32 cellular contexts compared by ENCODE assay signal in the genomic region with DNA sequence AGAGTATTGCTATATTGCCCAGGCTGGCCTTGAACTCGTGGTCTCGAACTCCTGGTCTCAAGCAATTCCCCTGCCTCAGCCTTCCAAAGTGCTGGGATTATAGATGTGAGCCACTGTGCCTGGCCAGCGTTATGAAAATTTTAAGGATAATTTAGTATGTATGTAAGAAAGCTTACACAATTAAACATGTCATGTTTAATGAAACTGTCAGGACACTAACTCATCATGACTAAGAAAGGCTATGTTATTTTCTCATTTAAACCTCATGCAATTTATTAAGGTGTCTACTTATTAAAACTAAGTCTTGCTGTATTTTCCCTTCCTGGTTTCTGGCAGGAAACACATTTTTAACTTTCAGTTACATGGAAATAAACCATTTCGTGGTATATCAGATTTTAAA.
"Had no signal": no experiment of that assay in that cellular context is flagged by ENCODE, and none has a peak within 500 bp of the region (broad histone marks: within the 10 kb centered on the region; RNA-seq: fewer than 3 reads in every experiment).

No MANE protein-coding gene starts in this region.

- ATAC-seq: activated CD4-positive, alpha-beta T cell treated with anti-CD3 and anti-CD28 coated beads for 36 hours; activated CD8-positive, alpha-beta memory T cell treated with anti-CD3 and anti-CD28 coated beads, Interleukin-2, amount 10 ng/mL, durations not matched to agents 7 days and 5 days; activated CD8-positive, alpha-beta T cell treated with anti-CD3 and anti-CD28 coated beads, Interleukin-2, amount 10 ng/mL, durations not matched to agents 7 days and 5 days; activated naive CD8-positive, alpha-beta T cell treated with anti-CD3 and anti-CD28 coated beads, Interleukin-2, amount 50 U/mL, for 24 hours; body of pancreas; esophagus mucosa; foreskin keratinocyte; gastrocnemius medialis had no signal

- H3K27ac Mint-ChIP-seq: activated CD4-positive, alpha-beta memory T cell treated with anti-CD3 and anti-CD28 coated beads for 36 hours; activated CD4-positive, alpha-beta T cell treated with anti-CD3 and anti-CD28 coated beads for 36 hours; activated CD4-positive, alpha-beta T cell treated with anti-CD3 and anti-CD28 coated beads, Interleukin-2, amount 10 ng/mL, durations not matched to agents 24 days and 14 days; activated CD8-positive, alpha-beta memory T cell treated with anti-CD3 and anti-CD28 coated beads, Interleukin-2, amount 10 ng/mL, durations not matched to agents 7 days and 5 days; activated CD8-positive, alpha-beta T cell treated with anti-CD3 and anti-CD28 coated beads, Interleukin-2, amount 10 ng/mL, durations not matched to agents 7 days and 5 days; activated naive CD4-positive, alpha-beta T cell treated with anti-CD3 and anti-CD28 coated beads for 36 hours; activated naive CD4-positive, alpha-beta T cell treated with anti-CD3 and anti-CD28 coated beads, Interleukin-2, amount 50 U/mL, for 24 hours; activated naive CD8-positive, alpha-beta T cell treated with anti-CD3 and anti-CD28 coated beads for 36 hours; activated naive CD8-positive, alpha-beta T cell treated with anti-CD3 and anti-CD28 coated beads, Interleukin-2, amount 50 U/mL, for 24 hours; activated T-helper 1 cell treated with anti-CD3 and anti-CD28 coated beads, Interleukin-12 subunit alpha, Interleukin-12 subunit beta, Interleukin-2, Interleukin-4 antibody, amounts not matched to agents 30 ng/mL and 10 ng/mL and 1 ng/mL, durations not matched to agents 14 hours and 24 hours and 36 hours; activated T-helper 2 cell treated with anti-CD3 and anti-CD28 coated beads, Interferon-gamma antibody, Interleukin-2, Interleukin-4, amounts not matched to agents 10 μg/mL and 5 μg/mL and 100 μg/mL, durations not matched to agents 14 hours and 24 hours and 36 hours; dendritic cell treated with granulocyte-macrophage colony-stimulating factor and Interleukin-4, amounts not matched to agents 40 ng/mL and 50 ng/mL, for 4 days; endodermal cell had no signal

- H3K27ac ChIP-seq: adrenal gland, body of pancreas, coronary artery, dorsolateral prefrontal cortex, foreskin keratinocyte, gastrocnemius medialis had no signal

- H3K36me3 Mint-ChIP-seq: activated CD4-positive, alpha-beta memory T cell treated with anti-CD3 and anti-CD28 coated beads for 36 hours; activated CD8-positive, alpha-beta memory T cell treated with anti-CD3 and anti-CD28 coated beads, Interleukin-2, amount 10 ng/mL, durations not matched to agents 7 days and 5 days; activated naive CD4-positive, alpha-beta T cell treated with anti-CD3 and anti-CD28 coated beads, Interleukin-2, amount 50 U/mL, for 24 hours; activated naive CD8-positive, alpha-beta T cell treated with anti-CD3 and anti-CD28 coated beads for 36 hours had no signal

- DNase-seq: activated CD4-positive, alpha-beta memory T cell treated with anti-CD3 and anti-CD28 coated beads for 36 hours; activated CD4-positive, alpha-beta T cell treated with anti-CD3 and anti-CD28 coated beads for 36 hours; activated CD4-positive, alpha-beta T cell treated with anti-CD3 and anti-CD28 coated beads, Interleukin-2, amount 10 ng/mL, durations not matched to agents 24 days and 14 days; activated CD4-positive, CD25-positive, alpha-beta regulatory T cell; activated CD4-positive, CD25-positive, alpha-beta regulatory T cell treated with anti-CD3 and anti-CD28 coated beads, Interleukin-2, amount 50 U/mL, for 72 hours; activated CD8-positive, alpha-beta memory T cell treated with anti-CD3 and anti-CD28 coated beads, Interleukin-2, amount 10 ng/mL, durations not matched to agents 7 days and 5 days; activated CD8-positive, alpha-beta memory T cell treated with anti-CD3 and anti-CD28 coated beads, Interleukin-2, amount 50 U/mL, for 4 hours; activated CD8-positive, alpha-beta T cell treated with anti-CD3 and anti-CD28 coated beads, Interleukin-2, amount 10 ng/mL, durations not matched to agents 7 days and 5 days; activated effector memory CD4-positive, alpha-beta T cell treated with anti-CD3 and anti-CD28 coated beads, Interleukin-2, amount 50 U/mL, for 16 hours; activated naive CD4-positive, alpha-beta T cell treated with anti-CD3 and anti-CD28 coated beads for 36 hours; activated naive CD8-positive, alpha-beta T cell treated with anti-CD3 and anti-CD28 coated beads for 36 hours; activated naive CD8-positive, alpha-beta T cell treated with anti-CD3 and anti-CD28 coated beads, Interleukin-2, amount 50 U/mL, for 24 hours; activated T-cell treated with anti-CD3 and anti-CD28 coated beads, Interleukin-2, amount 50 U/mL, for 1 hour; activated T-cell treated with anti-CD3 and anti-CD28 coated beads, Interleukin-2, amount 50 U/mL, for 48 hours; adrenal gland; amygdala; aorta; body of pancreas; central memory CD4-positive, alpha-beta T cell; cerebellar nuclear complex; dorsolateral prefrontal cortex; effector memory CD4-positive, alpha-beta T cell; endodermal cell; foreskin keratinocyte; gastrocnemius medialis; T-helper 2 cell had no signal

- H3K4me3 Mint-ChIP-seq: activated CD4-positive, alpha-beta memory T cell treated with anti-CD3 and anti-CD28 coated beads for 36 hours; activated CD4-positive, alpha-beta T cell treated with anti-CD3 and anti-CD28 coated beads for 36 hours; activated CD4-positive, alpha-beta T cell treated with anti-CD3 and anti-CD28 coated beads, Interleukin-2, amount 10 ng/mL, durations not matched to agents 24 days and 14 days; activated CD8-positive, alpha-beta memory T cell treated with anti-CD3 and anti-CD28 coated beads, Interleukin-2, amount 10 ng/mL, durations not matched to agents 7 days and 5 days; activated CD8-positive, alpha-beta T cell treated with anti-CD3 and anti-CD28 coated beads, Interleukin-2, amount 10 ng/mL, durations not matched to agents 7 days and 5 days; activated naive CD4-positive, alpha-beta T cell treated with anti-CD3 and anti-CD28 coated beads for 36 hours; activated naive CD4-positive, alpha-beta T cell treated with anti-CD3 and anti-CD28 coated beads, Interleukin-2, amount 50 U/mL, for 24 hours; activated naive CD8-positive, alpha-beta T cell treated with anti-CD3 and anti-CD28 coated beads for 36 hours; activated naive CD8-positive, alpha-beta T cell treated with anti-CD3 and anti-CD28 coated beads, Interleukin-2, amount 50 U/mL, for 24 hours; activated T-helper 1 cell treated with anti-CD3 and anti-CD28 coated beads, Interleukin-12 subunit alpha, Interleukin-12 subunit beta, Interleukin-2, Interleukin-4 antibody, amounts not matched to agents 30 ng/mL and 10 ng/mL and 1 ng/mL, durations not matched to agents 14 hours and 24 hours and 36 hours; dendritic cell treated with granulocyte-macrophage colony-stimulating factor and Interleukin-4, amounts not matched to agents 40 ng/mL and 50 ng/mL, for 4 days; endodermal cell had no signal

- H3K4me1 ChIP-seq: adrenal gland, body of pancreas, foreskin keratinocyte, gastrocnemius medialis had no signal

- H3K9me3 ChIP-seq: adrenal gland, body of pancreas, gastrocnemius medialis had no signal

- H3K27me3 Mint-ChIP-seq: activated naive CD4-positive, alpha-beta T cell treated with anti-CD3 and anti-CD28 coated beads, Interleukin-2, amount 50 U/mL, for 24 hours had no signal

- H3K36me3 ChIP-seq: adrenal gland, gastrocnemius medialis had no signal

- H3K4me1 Mint-ChIP-seq: activated CD4-positive, alpha-beta T cell treated with anti-CD3 and anti-CD28 coated beads for 36 hours; activated CD4-positive, alpha-beta T cell treated with anti-CD3 and anti-CD28 coated beads, Interleukin-2, amount 10 ng/mL, durations not matched to agents 24 days and 14 days; activated CD8-positive, alpha-beta memory T cell treated with anti-CD3 and anti-CD28 coated beads, Interleukin-2, amount 10 ng/mL, durations not matched to agents 7 days and 5 days; activated naive CD4-positive, alpha-beta T cell treated with anti-CD3 and anti-CD28 coated beads, Interleukin-2, amount 50 U/mL, for 24 hours; activated naive CD8-positive, alpha-beta T cell treated with anti-CD3 and anti-CD28 coated beads for 36 hours; activated naive CD8-positive, alpha-beta T cell treated with anti-CD3 and anti-CD28 coated beads, Interleukin-2, amount 50 U/mL, for 24 hours; endodermal cell had no signal

- H3K4me3 ChIP-seq: adrenal gland, body of pancreas, coronary artery, dorsolateral prefrontal cortex, gastrocnemius medialis had no signal

- H3K27me3 ChIP-seq: adrenal gland, body of pancreas, foreskin keratinocyte, gastrocnemius medialis had no signal

- H3K9me3 Mint-ChIP-seq: activated CD4-positive, alpha-beta memory T cell treated with anti-CD3 and anti-CD28 coated beads for 36 hours; activated CD4-positive, alpha-beta T cell treated with anti-CD3 and anti-CD28 coated beads, Interleukin-2, amount 10 ng/mL, durations not matched to agents 24 days and 14 days; activated naive CD4-positive, alpha-beta T cell treated with anti-CD3 and anti-CD28 coated beads for 36 hours; activated naive CD4-positive, alpha-beta T cell treated with anti-CD3 and anti-CD28 coated beads, Interleukin-2, amount 50 U/mL, for 24 hours; activated naive CD8-positive, alpha-beta T cell treated with anti-CD3 and anti-CD28 coated beads for 36 hours; activated naive CD8-positive, alpha-beta T cell treated with anti-CD3 and anti-CD28 coated beads, Interleukin-2, amount 50 U/mL, for 24 hours; activated T-helper 1 cell treated with anti-CD3 and anti-CD28 coated beads, Interleukin-12 subunit alpha, Interleukin-12 subunit beta, Interleukin-2, Interleukin-4 antibody, amounts not matched to agents 30 ng/mL and 10 ng/mL and 1 ng/mL, durations not matched to agents 14 hours and 24 hours and 36 hours; activated T-helper 2 cell treated with anti-CD3 and anti-CD28 coated beads, Interferon-gamma antibody, Interleukin-2, Interleukin-4, amounts not matched to agents 10 μg/mL and 5 μg/mL and 100 μg/mL, durations not matched to agents 14 hours and 24 hours and 36 hours had no signal
